ENCODE assay signal across 2 cellular contexts in the genomic region with DNA sequence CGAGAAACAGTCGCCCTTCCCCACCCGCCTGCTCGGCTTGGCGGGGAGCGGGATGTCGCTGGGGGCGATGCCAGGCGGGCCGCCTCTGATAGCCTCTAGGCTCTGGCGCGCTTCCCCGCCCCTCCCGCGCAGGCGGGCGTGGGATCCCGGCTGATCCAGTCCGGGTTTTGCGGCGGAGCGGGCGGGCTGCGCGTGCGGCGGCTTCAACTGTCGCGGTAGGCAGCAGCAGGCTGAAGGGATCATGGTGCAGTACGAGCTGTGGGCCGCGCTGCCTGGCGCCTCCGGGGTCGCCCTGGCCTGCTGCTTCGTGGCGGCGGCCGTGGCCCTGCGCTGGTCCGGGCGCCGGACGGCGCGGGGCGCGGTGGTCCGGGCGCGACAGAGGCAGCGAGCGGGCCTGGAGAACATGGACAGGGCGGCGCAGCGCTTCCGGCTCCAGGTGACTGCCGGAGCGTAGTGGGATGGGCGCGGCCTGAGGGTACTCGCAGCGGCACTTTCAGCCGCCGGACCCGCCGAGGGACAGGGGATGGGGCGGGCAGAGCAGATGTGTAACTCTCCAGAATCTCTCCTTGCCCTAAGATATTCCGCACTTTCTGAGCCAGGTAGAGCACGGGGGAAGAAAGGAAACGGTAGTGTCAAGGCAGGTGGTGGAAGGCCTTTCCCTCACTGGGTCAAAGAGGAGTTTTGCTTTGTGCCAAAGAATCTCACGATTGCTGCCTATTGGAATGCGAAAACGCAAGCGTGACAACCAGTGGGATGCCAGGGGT.
TF ChIP-seq lines count a peak whose summit lies in the region.

A gene (plus strand): TSS at position 210 of the 764 bp plus-strand sequence. CDS start 32 bp downstream, at position 242.

TF ChIP-seq in HEK293, 187 proteins besides CTCF, POLR2A, EP300 and RAD21 (continues in another document):
- TF ChIP-seq, protein P1, sequence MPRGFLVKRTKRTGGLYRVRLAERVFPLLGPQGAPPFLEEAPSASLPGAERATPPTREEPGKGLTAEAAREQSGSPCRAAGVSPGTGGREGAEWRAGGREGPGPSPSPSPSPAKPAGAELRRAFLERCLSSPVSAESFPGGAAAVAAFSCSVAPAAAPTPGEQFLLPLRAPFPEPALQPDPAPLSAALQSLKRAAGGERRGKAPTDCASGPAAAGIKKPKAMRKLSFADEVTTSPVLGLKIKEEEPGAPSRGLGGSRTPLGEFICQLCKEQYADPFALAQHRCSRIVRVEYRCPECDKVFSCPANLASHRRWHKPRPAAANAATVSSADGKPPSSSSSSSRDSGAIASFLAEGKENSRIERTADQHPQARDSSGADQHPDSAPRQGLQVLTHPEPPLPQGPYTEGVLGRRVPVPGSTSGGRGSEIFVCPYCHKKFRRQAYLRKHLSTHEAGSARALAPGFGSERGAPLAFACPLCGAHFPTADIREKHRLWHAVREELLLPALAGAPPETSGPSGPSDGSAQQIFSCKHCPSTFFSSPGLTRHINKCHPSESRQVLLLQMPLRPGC (tag by site-specific recombination; IDR thresholded peaks at IDR 0.05): peak; percentile 33
- TF ChIP-seq, protein P2, sequence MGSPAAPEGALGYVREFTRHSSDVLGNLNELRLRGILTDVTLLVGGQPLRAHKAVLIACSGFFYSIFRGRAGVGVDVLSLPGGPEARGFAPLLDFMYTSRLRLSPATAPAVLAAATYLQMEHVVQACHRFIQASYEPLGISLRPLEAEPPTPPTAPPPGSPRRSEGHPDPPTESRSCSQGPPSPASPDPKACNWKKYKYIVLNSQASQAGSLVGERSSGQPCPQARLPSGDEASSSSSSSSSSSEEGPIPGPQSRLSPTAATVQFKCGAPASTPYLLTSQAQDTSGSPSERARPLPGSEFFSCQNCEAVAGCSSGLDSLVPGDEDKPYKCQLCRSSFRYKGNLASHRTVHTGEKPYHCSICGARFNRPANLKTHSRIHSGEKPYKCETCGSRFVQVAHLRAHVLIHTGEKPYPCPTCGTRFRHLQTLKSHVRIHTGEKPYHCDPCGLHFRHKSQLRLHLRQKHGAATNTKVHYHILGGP (tag by site-specific recombination; IDR thresholded peaks at IDR 0.05): no peak
- TF ChIP-seq ZNF747 (tag by site-specific recombination; IDR thresholded peaks at IDR 0.05): no peak
- no peak for TF ChIP-seq ZNF670 (tag by site-specific recombination; IDR thresholded peaks at IDR 0.05; ENCODE audit: low read depth)
- no peak for TF ChIP-seq ZNF133 (tag by site-specific recombination; IDR thresholded peaks at IDR 0.05)
- TF ChIP-seq ZNF792 (tag by site-specific recombination; IDR thresholded peaks at IDR 0.05): no peak
- TF ChIP-seq, protein P3, sequence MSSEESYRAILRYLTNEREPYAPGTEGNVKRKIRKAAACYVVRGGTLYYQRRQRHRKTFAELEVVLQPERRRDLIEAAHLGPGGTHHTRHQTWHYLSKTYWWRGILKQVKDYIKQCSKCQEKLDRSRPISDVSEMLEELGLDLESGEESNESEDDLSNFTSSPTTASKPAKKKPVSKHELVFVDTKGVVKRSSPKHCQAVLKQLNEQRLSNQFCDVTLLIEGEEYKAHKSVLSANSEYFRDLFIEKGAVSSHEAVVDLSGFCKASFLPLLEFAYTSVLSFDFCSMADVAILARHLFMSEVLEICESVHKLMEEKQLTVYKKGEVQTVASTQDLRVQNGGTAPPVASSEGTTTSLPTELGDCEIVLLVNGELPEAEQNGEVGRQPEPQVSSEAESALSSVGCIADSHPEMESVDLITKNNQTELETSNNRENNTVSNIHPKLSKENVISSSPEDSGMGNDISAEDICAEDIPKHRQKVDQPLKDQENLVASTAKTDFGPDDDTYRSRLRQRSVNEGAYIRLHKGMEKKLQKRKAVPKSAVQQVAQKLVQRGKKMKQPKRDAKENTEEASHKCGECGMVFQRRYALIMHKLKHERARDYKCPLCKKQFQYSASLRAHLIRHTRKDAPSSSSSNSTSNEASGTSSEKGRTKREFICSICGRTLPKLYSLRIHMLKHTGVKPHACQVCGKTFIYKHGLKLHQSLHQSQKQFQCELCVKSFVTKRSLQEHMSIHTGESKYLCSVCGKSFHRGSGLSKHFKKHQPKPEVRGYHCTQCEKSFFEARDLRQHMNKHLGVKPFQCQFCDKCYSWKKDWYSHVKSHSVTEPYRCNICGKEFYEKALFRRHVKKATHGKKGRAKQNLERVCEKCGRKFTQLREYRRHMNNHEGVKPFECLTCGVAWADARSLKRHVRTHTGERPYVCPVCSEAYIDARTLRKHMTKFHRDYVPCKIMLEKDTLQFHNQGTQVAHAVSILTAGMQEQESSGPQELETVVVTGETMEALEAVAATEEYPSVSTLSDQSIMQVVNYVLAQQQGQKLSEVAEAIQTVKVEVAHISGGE (tag by site-specific recombination; conservative IDR thresholded peaks at IDR 0.05; ENCODE audit: low read depth): no peak
- TF ChIP-seq ZNF530 (tag by site-specific recombination; IDR thresholded peaks at IDR 0.05; ENCODE audit: low read depth): no peak
- TF ChIP-seq, protein P4, sequence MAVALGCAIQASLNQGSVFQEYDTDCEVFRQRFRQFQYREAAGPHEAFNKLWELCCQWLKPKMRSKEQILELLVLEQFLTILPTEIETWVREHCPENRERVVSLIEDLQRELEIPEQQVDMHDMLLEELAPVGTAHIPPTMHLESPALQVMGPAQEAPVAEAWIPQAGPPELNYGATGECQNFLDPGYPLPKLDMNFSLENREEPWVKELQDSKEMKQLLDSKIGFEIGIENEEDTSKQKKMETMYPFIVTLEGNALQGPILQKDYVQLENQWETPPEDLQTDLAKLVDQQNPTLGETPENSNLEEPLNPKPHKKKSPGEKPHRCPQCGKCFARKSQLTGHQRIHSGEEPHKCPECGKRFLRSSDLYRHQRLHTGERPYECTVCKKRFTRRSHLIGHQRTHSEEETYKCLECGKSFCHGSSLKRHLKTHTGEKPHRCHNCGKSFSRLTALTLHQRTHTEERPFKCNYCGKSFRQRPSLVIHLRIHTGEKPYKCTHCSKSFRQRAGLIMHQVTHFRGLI (tag by site-specific recombination; IDR thresholded peaks at IDR 0.05): peak; percentile 57; the same call in 1 of the 2 replicates
- TF ChIP-seq, protein P5, sequence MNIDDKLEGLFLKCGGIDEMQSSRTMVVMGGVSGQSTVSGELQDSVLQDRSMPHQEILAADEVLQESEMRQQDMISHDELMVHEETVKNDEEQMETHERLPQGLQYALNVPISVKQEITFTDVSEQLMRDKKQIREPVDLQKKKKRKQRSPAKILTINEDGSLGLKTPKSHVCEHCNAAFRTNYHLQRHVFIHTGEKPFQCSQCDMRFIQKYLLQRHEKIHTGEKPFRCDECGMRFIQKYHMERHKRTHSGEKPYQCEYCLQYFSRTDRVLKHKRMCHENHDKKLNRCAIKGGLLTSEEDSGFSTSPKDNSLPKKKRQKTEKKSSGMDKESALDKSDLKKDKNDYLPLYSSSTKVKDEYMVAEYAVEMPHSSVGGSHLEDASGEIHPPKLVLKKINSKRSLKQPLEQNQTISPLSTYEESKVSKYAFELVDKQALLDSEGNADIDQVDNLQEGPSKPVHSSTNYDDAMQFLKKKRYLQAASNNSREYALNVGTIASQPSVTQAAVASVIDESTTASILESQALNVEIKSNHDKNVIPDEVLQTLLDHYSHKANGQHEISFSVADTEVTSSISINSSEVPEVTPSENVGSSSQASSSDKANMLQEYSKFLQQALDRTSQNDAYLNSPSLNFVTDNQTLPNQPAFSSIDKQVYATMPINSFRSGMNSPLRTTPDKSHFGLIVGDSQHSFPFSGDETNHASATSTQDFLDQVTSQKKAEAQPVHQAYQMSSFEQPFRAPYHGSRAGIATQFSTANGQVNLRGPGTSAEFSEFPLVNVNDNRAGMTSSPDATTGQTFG (tag by site-specific recombination; IDR thresholded peaks at IDR 0.05; ENCODE audit: borderline replicate concordance): peak; percentile 67; the same call in 1 of the 2 replicates
- TF ChIP-seq ZNF335 (tag by site-specific recombination; conservative IDR thresholded peaks at IDR 0.05): peak; percentile 54
- peak; percentile 58; the same call in 1 of the 2 replicates for TF ChIP-seq ZNF677 (tag by site-specific recombination; IDR thresholded peaks at IDR 0.05)

TF ChIP-seq in HepG2, 621 proteins besides CTCF, POLR2A, EP300 and RAD21 (continued from another document and continues in another):
- TF ChIP-seq, protein P6, sequence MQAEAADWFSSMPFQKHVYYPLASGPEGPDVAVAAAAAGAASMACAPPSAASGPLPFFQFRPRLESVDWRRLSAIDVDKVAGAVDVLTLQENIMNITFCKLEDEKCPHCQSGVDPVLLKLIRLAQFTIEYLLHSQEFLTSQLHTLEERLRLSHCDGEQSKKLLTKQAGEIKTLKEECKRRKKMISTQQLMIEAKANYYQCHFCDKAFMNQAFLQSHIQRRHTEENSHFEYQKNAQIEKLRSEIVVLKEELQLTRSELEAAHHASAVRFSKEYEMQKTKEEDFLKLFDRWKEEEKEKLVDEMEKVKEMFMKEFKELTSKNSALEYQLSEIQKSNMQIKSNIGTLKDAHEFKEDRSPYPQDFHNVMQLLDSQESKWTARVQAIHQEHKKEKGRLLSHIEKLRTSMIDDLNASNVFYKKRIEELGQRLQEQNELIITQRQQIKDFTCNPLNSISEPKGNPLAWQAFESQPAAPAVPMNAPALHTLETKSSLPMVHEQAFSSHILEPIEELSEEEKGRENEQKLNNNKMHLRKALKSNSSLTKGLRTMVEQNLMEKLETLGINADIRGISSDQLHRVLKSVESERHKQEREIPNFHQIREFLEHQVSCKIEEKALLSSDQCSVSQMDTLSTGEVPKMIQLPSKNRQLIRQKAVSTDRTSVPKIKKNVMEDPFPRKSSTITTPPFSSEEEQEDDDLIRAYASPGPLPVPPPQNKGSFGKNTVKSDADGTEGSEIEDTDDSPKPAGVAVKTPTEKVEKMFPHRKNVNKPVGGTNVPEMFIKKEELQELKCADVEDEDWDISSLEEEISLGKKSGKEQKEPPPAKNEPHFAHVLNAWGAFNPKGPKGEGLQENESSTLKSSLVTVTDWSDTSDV (CRISPR knock-in tag; IDR thresholded peaks at IDR 0.05): no peak
- TF ChIP-seq, protein P7, sequence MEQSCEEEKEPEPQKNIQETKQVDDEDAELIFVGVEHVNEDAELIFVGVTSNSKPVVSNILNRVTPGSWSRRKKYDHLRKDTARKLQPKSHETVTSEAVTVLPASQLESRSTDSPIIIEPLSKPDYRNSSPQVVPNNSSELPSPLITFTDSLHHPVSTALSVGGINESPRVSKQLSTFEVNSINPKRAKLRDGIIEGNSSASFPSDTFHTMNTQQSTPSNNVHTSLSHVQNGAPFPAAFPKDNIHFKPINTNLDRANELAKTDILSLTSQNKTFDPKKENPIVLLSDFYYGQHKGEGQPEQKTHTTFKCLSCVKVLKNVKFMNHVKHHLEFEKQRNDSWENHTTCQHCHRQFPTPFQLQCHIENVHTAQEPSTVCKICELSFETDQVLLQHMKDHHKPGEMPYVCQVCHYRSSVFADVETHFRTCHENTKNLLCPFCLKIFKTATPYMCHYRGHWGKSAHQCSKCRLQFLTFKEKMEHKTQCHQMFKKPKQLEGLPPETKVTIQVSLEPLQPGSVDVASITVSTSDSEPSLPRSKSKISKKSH (CRISPR knock-in tag; IDR thresholded peaks at IDR 0.05; ENCODE audit: borderline replicate concordance): peak; percentile 94
- TF ChIP-seq, protein P8, sequence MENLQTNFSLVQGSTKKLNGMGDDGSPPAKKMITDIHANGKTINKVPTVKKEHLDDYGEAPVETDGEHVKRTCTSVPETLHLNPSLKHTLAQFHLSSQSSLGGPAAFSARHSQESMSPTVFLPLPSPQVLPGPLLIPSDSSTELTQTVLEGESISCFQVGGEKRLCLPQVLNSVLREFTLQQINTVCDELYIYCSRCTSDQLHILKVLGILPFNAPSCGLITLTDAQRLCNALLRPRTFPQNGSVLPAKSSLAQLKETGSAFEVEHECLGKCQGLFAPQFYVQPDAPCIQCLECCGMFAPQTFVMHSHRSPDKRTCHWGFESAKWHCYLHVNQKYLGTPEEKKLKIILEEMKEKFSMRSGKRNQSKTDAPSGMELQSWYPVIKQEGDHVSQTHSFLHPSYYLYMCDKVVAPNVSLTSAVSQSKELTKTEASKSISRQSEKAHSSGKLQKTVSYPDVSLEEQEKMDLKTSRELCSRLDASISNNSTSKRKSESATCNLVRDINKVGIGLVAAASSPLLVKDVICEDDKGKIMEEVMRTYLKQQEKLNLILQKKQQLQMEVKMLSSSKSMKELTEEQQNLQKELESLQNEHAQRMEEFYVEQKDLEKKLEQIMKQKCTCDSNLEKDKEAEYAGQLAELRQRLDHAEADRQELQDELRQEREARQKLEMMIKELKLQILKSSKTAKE (CRISPR knock-in tag; IDR thresholded peaks at IDR 0.05; ENCODE audit: borderline replicate concordance): no peak
- TF ChIP-seq PHF21A (CRISPR knock-in tag; IDR thresholded peaks at IDR 0.05) (peak; percentile 70; the same call in 1 of the 2 replicates), THAP11 (CRISPR knock-in tag; IDR thresholded peaks at IDR 0.05) (peak; percentile 74), MAZ (IDR thresholded peaks at IDR 0.05; ENCODE audit: borderline replicate concordance, low read depth, low read length) (peak; percentile 95), MAZ (CRISPR knock-in tag; IDR thresholded peaks at IDR 0.05; ENCODE audit: low read depth) (peak; percentile 100), POLR2AphosphoS2 (IDR thresholded peaks at IDR 0.05; ENCODE audit: low read depth, low read length) (no peak), SP4 (CRISPR knock-in tag; IDR thresholded peaks at IDR 0.05) (peak; percentile 82), SMYD3 (CRISPR knock-in tag; IDR thresholded peaks at IDR 0.05) (peak; percentile 67; the same call in 1 of the 2 replicates), SYNCRIP (IDR thresholded peaks at IDR 0.05; ENCODE audit: insufficient read depth, low read depth, low read length) (no peak), ZNF777 (CRISPR knock-in tag; IDR thresholded peaks at IDR 0.05) (peak; percentile 87)
- TF ChIP-seq, protein P9, sequence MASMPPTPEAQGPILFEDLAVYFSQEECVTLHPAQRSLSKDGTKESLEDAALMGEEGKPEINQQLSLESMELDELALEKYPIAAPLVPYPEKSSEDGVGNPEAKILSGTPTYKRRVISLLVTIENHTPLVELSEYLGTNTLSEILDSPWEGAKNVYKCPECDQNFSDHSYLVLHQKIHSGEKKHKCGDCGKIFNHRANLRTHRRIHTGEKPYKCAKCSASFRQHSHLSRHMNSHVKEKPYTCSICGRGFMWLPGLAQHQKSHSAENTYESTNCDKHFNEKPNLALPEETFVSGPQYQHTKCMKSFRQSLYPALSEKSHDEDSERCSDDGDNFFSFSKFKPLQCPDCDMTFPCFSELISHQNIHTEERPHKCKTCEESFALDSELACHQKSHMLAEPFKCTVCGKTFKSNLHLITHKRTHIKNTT (CRISPR knock-in tag; IDR thresholded peaks at IDR 0.05): no peak
- TF ChIP-seq, protein P10, sequence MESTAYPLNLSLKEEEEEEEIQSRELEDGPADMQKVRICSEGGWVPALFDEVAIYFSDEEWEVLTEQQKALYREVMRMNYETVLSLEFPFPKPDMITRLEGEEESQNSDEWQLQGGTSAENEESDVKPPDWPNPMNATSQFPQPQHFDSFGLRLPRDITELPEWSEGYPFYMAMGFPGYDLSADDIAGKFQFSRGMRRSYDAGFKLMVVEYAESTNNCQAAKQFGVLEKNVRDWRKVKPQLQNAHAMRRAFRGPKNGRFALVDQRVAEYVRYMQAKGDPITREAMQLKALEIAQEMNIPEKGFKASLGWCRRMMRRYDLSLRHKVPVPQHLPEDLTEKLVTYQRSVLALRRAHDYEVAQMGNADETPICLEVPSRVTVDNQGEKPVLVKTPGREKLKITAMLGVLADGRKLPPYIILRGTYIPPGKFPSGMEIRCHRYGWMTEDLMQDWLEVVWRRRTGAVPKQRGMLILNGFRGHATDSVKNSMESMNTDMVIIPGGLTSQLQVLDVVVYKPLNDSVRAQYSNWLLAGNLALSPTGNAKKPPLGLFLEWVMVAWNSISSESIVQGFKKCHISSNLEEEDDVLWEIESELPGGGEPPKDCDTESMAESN (CRISPR knock-in tag; conservative IDR thresholded peaks at IDR 0.05): peak; percentile 88
- TF ChIP-seq, protein P11, sequence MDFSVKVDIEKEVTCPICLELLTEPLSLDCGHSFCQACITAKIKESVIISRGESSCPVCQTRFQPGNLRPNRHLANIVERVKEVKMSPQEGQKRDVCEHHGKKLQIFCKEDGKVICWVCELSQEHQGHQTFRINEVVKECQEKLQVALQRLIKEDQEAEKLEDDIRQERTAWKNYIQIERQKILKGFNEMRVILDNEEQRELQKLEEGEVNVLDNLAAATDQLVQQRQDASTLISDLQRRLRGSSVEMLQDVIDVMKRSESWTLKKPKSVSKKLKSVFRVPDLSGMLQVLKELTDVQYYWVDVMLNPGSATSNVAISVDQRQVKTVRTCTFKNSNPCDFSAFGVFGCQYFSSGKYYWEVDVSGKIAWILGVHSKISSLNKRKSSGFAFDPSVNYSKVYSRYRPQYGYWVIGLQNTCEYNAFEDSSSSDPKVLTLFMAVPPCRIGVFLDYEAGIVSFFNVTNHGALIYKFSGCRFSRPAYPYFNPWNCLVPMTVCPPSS (IDR thresholded peaks at IDR 0.05): no peak
